Comparison of ENCODE assay signal across 24 cellular contexts in the genomic region with DNA sequence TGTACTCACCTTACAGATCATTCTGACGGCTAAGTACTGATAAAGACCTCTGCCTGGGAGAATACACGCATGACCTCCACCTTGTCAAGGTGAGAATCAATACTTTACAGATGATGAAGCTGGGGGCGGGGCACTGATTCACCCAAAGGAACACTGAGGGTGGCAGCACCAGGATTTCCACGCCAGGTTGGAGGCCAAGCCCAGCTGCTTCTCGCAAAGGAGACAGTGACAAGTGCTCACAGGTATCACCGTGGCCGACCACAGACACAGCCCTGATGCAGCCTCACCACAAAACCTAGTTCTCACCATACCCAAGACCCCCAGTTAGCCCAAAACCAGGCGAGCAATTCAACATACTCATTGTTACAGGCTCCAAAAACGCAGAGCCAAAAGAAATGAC.
"Had no signal": no experiment of that assay in that cellular context is flagged by ENCODE, and none has a peak within 500 bp of the region (broad histone marks: within the 10 kb centered on the region; RNA-seq: fewer than 3 reads in every experiment).

No MANE protein-coding gene starts in this region.

- H3K27me3 ChIP-seq: brain microvascular endothelial cell, Peyer's patch had no signal

- H3K4me3 Mint-ChIP-seq: activated B cell treated with CpG ODN at 0.5 μM for 24 hours; activated CD4-positive, alpha-beta memory T cell treated with anti-CD3 and anti-CD28 coated beads for 36 hours; activated CD4-positive, alpha-beta T cell treated with anti-CD3 and anti-CD28 coated beads, Interleukin-2, amount 10 ng/mL, durations not matched to agents 7 days and 5 days; activated naive CD4-positive, alpha-beta T cell treated with anti-CD3 and anti-CD28 coated beads, Interleukin-2, amount 10 ng/mL, durations not matched to agents 7 days and 5 days; activated naive CD8-positive, alpha-beta T cell treated with anti-CD3 and anti-CD28 coated beads for 36 hours; activated T-cell treated with anti-CD3 and anti-CD28 coated beads, Interleukin-2, amount 50 U/mL, for 72 hours; T-cell had no signal

- H3K27ac Mint-ChIP-seq: activated B cell treated with CpG ODN at 0.5 μM for 24 hours; activated CD4-positive, alpha-beta memory T cell treated with anti-CD3 and anti-CD28 coated beads for 36 hours; activated CD4-positive, alpha-beta T cell treated with anti-CD3 and anti-CD28 coated beads, Interleukin-2, amount 10 ng/mL, durations not matched to agents 7 days and 5 days; activated naive CD4-positive, alpha-beta T cell treated with anti-CD3 and anti-CD28 coated beads, Interleukin-2, amount 10 ng/mL, durations not matched to agents 7 days and 5 days; activated naive CD8-positive, alpha-beta T cell treated with anti-CD3 and anti-CD28 coated beads for 36 hours; activated T-cell treated with anti-CD3 and anti-CD28 coated beads, Interleukin-2, amount 50 U/mL, for 72 hours; activated T-helper 2 cell treated with anti-CD3 and anti-CD28 coated beads, Interferon-gamma antibody, Interleukin-2, Interleukin-4, amounts not matched to agents 10 μg/mL and 5 μg/mL and 100 μg/mL, durations not matched to agents 14 hours and 24 hours and 36 hours; T-cell had no signal

- H3K4me3 ChIP-seq: Peyer's patch had no signal

- H3K36me3 Mint-ChIP-seq: activated CD4-positive, alpha-beta memory T cell treated with anti-CD3 and anti-CD28 coated beads for 36 hours; activated naive CD4-positive, alpha-beta T cell treated with anti-CD3 and anti-CD28 coated beads, Interleukin-2, amount 10 ng/mL, durations not matched to agents 7 days and 5 days; activated naive CD8-positive, alpha-beta T cell treated with anti-CD3 and anti-CD28 coated beads for 36 hours; T-cell had no signal

- H3K27ac ChIP-seq: brain microvascular endothelial cell, Peyer's patch had no signal

- H3K4me1 Mint-ChIP-seq: activated B cell treated with CpG ODN at 0.5 μM for 24 hours; activated CD4-positive, alpha-beta T cell treated with anti-CD3 and anti-CD28 coated beads, Interleukin-2, amount 10 ng/mL, durations not matched to agents 7 days and 5 days; activated naive CD4-positive, alpha-beta T cell treated with anti-CD3 and anti-CD28 coated beads, Interleukin-2, amount 10 ng/mL, durations not matched to agents 7 days and 5 days; activated naive CD8-positive, alpha-beta T cell treated with anti-CD3 and anti-CD28 coated beads for 36 hours; T-cell had no signal

- DNase-seq: activated B cell treated with CpG ODN at 0.5 μM for 24 hours; activated CD4-positive, alpha-beta memory T cell treated with anti-CD3 and anti-CD28 coated beads for 36 hours; activated CD4-positive, alpha-beta T cell treated with anti-CD3 and anti-CD28 coated beads, Interleukin-2, amount 10 ng/mL, durations not matched to agents 7 days and 5 days; activated CD8-positive, alpha-beta memory T cell treated with anti-CD3 and anti-CD28 coated beads, Interleukin-2, amount 50 U/mL, for 4 hours; activated gamma-delta T cell treated with Interleukin-2 at 50 U/mL for 16 hours; activated naive CD4-positive, alpha-beta T cell treated with anti-CD3 and anti-CD28 coated beads, Interleukin-2, amount 10 ng/mL, durations not matched to agents 7 days and 5 days; activated naive CD8-positive, alpha-beta T cell treated with anti-CD3 and anti-CD28 coated beads for 36 hours; activated T-cell treated with anti-CD3 and anti-CD28 coated beads, Interleukin-2, amount 50 U/mL, for 72 hours; brain microvascular endothelial cell; MM.1S; NCI-H1105 treated with DMSO at 0.1 percent for 48 hours; NCI-H1436 treated with DMSO at 0.1 percent for 48 hours; NCI-H187; NCI-H2081; NCI-H510A treated with DMSO at 0.1 percent for 48 hours; NCI-H69; NK-92 treated with Interleukin-12 subunit alpha and Interleukin-12 subunit beta, amount 100 ng/mL, for 24 hours; OCI-M1; SHP77 treated with DMSO at 0.1 percent for 48 hours; T-cell; T-helper 2 cell; T1000 had no signal

- H3K36me3 ChIP-seq: brain microvascular endothelial cell, Peyer's patch had no signal

- H3K9me3 Mint-ChIP-seq: activated B cell treated with CpG ODN at 0.5 μM for 24 hours; activated CD4-positive, alpha-beta memory T cell treated with anti-CD3 and anti-CD28 coated beads for 36 hours; activated CD4-positive, alpha-beta T cell treated with anti-CD3 and anti-CD28 coated beads, Interleukin-2, amount 10 ng/mL, durations not matched to agents 7 days and 5 days; activated naive CD4-positive, alpha-beta T cell treated with anti-CD3 and anti-CD28 coated beads, Interleukin-2, amount 10 ng/mL, durations not matched to agents 7 days and 5 days; activated naive CD8-positive, alpha-beta T cell treated with anti-CD3 and anti-CD28 coated beads for 36 hours; activated T-cell treated with anti-CD3 and anti-CD28 coated beads, Interleukin-2, amount 50 U/mL, for 72 hours; activated T-helper 2 cell treated with anti-CD3 and anti-CD28 coated beads, Interferon-gamma antibody, Interleukin-2, Interleukin-4, amounts not matched to agents 10 μg/mL and 5 μg/mL and 100 μg/mL, durations not matched to agents 14 hours and 24 hours and 36 hours; T-cell had no signal

- ATAC-seq: activated T-cell treated with anti-CD3 and anti-CD28 coated beads, Interleukin-2, amount 50 U/mL, for 72 hours; T-cell had no signal

- H3K9me3 ChIP-seq: Peyer's patch had no signal

- H3K27me3 Mint-ChIP-seq: activated B cell treated with CpG ODN at 0.5 μM for 24 hours; activated CD4-positive, alpha-beta T cell treated with anti-CD3 and anti-CD28 coated beads, Interleukin-2, amount 10 ng/mL, durations not matched to agents 7 days and 5 days; activated naive CD8-positive, alpha-beta T cell treated with anti-CD3 and anti-CD28 coated beads for 36 hours had no signal
